1 cellular context compared by ENCODE assay signal in the genomic region with DNA sequence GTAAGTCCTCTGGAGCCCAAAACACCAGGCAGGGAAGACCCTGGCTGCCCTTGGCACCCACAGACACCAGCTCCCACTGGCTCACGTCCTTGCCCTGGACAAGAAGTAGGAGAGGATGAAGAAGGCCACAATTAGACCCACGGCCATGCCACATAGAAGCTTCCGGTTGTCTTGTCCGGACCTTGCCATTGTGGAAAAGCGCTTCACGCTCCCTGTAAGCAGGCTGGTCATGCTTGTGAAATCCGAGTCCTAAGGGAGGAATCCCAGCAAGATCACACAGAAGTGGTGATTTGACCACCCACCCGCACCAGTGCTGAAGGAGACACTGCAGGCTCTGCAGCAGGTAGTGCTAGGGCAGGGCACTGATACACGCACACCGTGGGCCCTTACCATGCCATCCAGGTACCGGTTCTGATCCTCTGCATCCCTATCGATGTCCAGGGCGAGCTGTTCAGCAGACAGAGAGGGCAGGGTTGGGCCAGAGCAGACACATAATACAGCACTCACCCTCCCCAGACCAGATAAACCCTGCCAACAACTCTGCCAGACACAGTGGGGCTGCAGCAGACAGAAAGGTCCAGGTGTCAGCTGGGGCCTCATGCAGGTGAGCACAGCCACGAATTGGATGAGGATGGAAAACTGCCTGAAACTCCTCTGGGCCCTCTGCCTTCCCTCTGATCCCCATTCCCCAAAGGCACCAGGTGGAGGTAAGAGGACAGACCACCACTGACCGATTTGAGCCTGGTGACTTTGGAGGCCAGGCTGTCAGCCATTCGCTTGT.
TF ChIP-seq lines count a peak whose summit lies in the region.

No MANE protein-coding gene starts in this region.

TF ChIP-seq in HepG2, 621 proteins besides CTCF, POLR2A, EP300 and RAD21:
- TF ChIP-seq, protein P1, sequence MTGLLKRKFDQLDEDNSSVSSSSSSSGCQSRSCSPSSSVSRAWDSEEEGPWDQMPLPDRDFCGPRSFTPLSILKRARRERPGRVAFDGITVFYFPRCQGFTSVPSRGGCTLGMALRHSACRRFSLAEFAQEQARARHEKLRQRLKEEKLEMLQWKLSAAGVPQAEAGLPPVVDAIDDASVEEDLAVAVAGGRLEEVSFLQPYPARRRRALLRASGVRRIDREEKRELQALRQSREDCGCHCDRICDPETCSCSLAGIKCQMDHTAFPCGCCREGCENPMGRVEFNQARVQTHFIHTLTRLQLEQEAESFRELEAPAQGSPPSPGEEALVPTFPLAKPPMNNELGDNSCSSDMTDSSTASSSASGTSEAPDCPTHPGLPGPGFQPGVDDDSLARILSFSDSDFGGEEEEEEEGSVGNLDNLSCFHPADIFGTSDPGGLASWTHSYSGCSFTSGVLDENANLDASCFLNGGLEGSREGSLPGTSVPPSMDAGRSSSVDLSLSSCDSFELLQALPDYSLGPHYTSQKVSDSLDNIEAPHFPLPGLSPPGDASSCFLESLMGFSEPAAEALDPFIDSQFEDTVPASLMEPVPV (CRISPR knock-in tag; IDR thresholded peaks at IDR 0.05): no peak
- TF ChIP-seq ZNF263 (CRISPR knock-in tag; IDR thresholded peaks at IDR 0.05) (no peak), POLR2AphosphoS5 (IDR thresholded peaks at IDR 0.05; ENCODE audit: low read depth, low read length) (0 out of 2 replicates have a peak, but pooled peaks have one; percentile 3)
- TF ChIP-seq, protein P2, sequence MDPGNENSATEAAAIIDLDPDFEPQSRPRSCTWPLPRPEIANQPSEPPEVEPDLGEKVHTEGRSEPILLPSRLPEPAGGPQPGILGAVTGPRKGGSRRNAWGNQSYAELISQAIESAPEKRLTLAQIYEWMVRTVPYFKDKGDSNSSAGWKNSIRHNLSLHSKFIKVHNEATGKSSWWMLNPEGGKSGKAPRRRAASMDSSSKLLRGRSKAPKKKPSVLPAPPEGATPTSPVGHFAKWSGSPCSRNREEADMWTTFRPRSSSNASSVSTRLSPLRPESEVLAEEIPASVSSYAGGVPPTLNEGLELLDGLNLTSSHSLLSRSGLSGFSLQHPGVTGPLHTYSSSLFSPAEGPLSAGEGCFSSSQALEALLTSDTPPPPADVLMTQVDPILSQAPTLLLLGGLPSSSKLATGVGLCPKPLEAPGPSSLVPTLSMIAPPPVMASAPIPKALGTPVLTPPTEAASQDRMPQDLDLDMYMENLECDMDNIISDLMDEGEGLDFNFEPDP (CRISPR knock-in tag; conservative IDR thresholded peaks at IDR 0.05): 0 out of 2 replicates have a peak, but pooled peaks have one; percentile 53
